Comparison of ENCODE assay signal across 12 cellular contexts in genomic region chr1:56676571-56677035, GRCh38. TPM values are rescaled to one million over a fixed set of nuclear protein-coding genes. Genes with fewer than 3 reads are reported as not detected.
DNase-seq lines count a peak whose midpoint lies in the region; ATAC-seq and TF ChIP-seq lines count a peak whose summit lies in the region.
"Had no signal": no experiment of that assay in that cellular context is flagged by ENCODE, and none has a peak within 500 bp of the region (broad histone marks: within the 10 kb centered on the region; RNA-seq: fewer than 3 reads in every experiment).

No MANE protein-coding gene starts in this region.

- in situ Hi-C loops in Panc1 (cut with HindIII; ENCODE audit: low pct_unique_long_range_greater_than_20kb, low sequenced_read_pairs) = no loop called here

- no peaks in the 10 kb centered on the region for H3K27me3 ChIP-seq in Panc1 (ENCODE audit: control insufficient read depth, insufficient read depth, low read length)
- H3K27me3 ChIP-seq: upper lobe of left lung had no signal

- POLR2A ChIA-PET in Panc1 (lab: Charles Lee) = interaction anchor here (0.6 kb wide), 1 partner anchor 53 kb away, joined by 4 read pairs; no protein-coding TSS in a partner anchor

- no peak for TF ChIP-seq CTCF in Panc1 (IDR thresholded peaks at IDR 0.05)
- no peak for TF ChIP-seq CTCF in epithelial cell of proximal tubule (conservative IDR thresholded peaks at IDR 0.05; ENCODE audit: low read depth, low read length)

- no TSS peak for BruUV-seq in Panc1 (replicated peaks; lab: Mats Ljungman, UMichigan)

- H3K9me3 ChIP-seq in Panc1 (ENCODE audit: control insufficient read depth, insufficient read depth, low read depth, low read length) = no peaks in the 10 kb centered on the region
- H3K9me3 ChIP-seq: mucosa of descending colon, upper lobe of left lung had no signal

- intact Hi-C loops in Panc1 (cut with micrococcal nuclease; ENCODE audit: unreplicated experiment) = no loop called here

- H3K36me3 ChIP-seq in Panc1 (ENCODE audit: control insufficient read depth, insufficient read depth, low read length) = no peaks in the 10 kb centered on the region; the same call in 1 of the 2 replicates
- H3K36me3 ChIP-seq: upper lobe of left lung had no signal

- H3K4me3 ChIP-seq in Panc1 (ENCODE audit: low read depth in 2 of 2, low read length in 2 of 2) (no peak overlapping the region), epithelial cell of proximal tubule (ENCODE audit: low read depth, low read length) (no peak overlapping the region), skeletal muscle cell (ENCODE audit: low read depth, low read length) (no peak overlapping the region)
- H3K4me3 ChIP-seq: mucosa of descending colon, upper lobe of left lung had no signal

- peaks cover 10% of the 10 kb centered on the region; the same call in 1 of the 2 replicates for H3K4me1 ChIP-seq in Panc1 (ENCODE audit: control insufficient read depth, insufficient read depth, low read length)
- H3K4me1 ChIP-seq: upper lobe of left lung had no signal

- CTCF ChIA-PET in Panc1 (lab: Charles Lee) = no interaction called here

- DNase-seq in GM03348 (ENCODE audit: low spot score) = peak; percentile 16
- peak; percentile 91 for DNase-seq in Panc1 (ENCODE audit: low read depth, low spot score)
- peak; percentile 89 for DNase-seq in epithelial cell of proximal tubule (ENCODE audit: low read depth)
- peak; percentile 66 for DNase-seq in skeletal muscle cell (ENCODE audit: low read depth)
- no peak for DNase-seq in NCI-H1105 (lab: John Stamatoyannopoulos, UW)
- DNase-seq in activated naive CD4-positive, alpha-beta T cell treated with anti-CD3 and anti-CD28 coated beads, Interleukin-2, amount 50 U/mL, for 16 hours = no peak
- no peak for DNase-seq in SIG-M5 (lab: John Stamatoyannopoulos, UW)
- DNase-seq: KG1, mucosa of descending colon, right cardiac atrium, upper lobe of left lung had no signal

- ATAC-seq in Panc1 = peak; percentile 94
- ATAC-seq: mucosa of descending colon had no signal

- H3K27ac ChIP-seq in Panc1 (ENCODE audit: low read length) = peak overlapping the region; percentile 26; the same call in 1 of the 2 replicates
- H3K27ac ChIP-seq: upper lobe of left lung had no signal

RNA-seq across cellular contexts. Expression of gene PRKAA2, which starts 31.5 kb away (rescaled TPM):
- total RNA-seq in Panc1 (2021; ENCODE audit: unreplicated experiment) (11.1 TPM), epithelial cell of proximal tubule (6.4 and 8.4 TPM in 2 replicates)
- polyA plus RNA-seq in Panc1 (2012; ENCODE audit: insufficient read length) = 3.8 TPM
- total RNA-seq: activated T-helper 2 cell treated with anti-CD3 and anti-CD28 coated beads, Interferon-gamma antibody, Interleukin-2, Interleukin-4, amounts not matched to agents 10 μg/mL and 5 μg/mL and 100 μg/mL, durations not matched to agents 14 hours and 24 hours and 36 hours had no signal

Comparison
In these comparisons a context has a peak if more than half of its experiments do, and no peak if none do; other contexts are left out.
1. DNase-seq: peak in GM03348 (single experiment), Panc1 (single experiment), epithelial cell of proximal tubule (single experiment) and skeletal muscle cell (single experiment); none in NCI-H1105 (single experiment), activated naive CD4-positive, alpha-beta T cell treated with anti-CD3 and anti-CD28 coated beads, Interleukin-2, amount 50 U/mL, for 16 hours (single experiment) and SIG-M5 (single experiment).